Comparison of ENCODE assay signal across 18 cellular contexts in genomic region chr13:47046706-47047105, GRCh38.
"Had no signal": no experiment of that assay in that cellular context is flagged by ENCODE, and none has a peak within 500 bp of the region (broad histone marks: within the 10 kb centered on the region; RNA-seq: fewer than 3 reads in every experiment).

No MANE protein-coding gene starts in this region.

- H3K4me3 Mint-ChIP-seq: activated B cell treated with CpG ODN at 0.5 μM for 24 hours; activated CD4-positive, alpha-beta memory T cell treated with anti-CD3 and anti-CD28 coated beads for 36 hours; activated CD8-positive, alpha-beta memory T cell treated with anti-CD3 and anti-CD28 coated beads, Interleukin-2, amount 10 ng/mL, durations not matched to agents 7 days and 5 days; activated naive CD8-positive, alpha-beta T cell treated with anti-CD3 and anti-CD28 coated beads, Interleukin-2, amount 10 ng/mL, durations not matched to agents 7 days and 5 days; activated T-helper 17 cell treated with anti-CD3 and anti-CD28 coated beads, Interleukin-2, amount 50 U/mL, for 72 hours; naive thymus-derived CD4-positive, alpha-beta T cell; neural progenitor cell had no signal

- H3K4me1 ChIP-seq: prostate gland, right atrium auricular region, thyroid gland had no signal

- H3K9ac ChIP-seq: neural progenitor cell had no signal

- H3K27me3 Mint-ChIP-seq: activated CD4-positive, alpha-beta memory T cell treated with anti-CD3 and anti-CD28 coated beads for 36 hours; activated CD8-positive, alpha-beta memory T cell treated with anti-CD3 and anti-CD28 coated beads, Interleukin-2, amount 10 ng/mL, durations not matched to agents 7 days and 5 days had no signal

- H3K4me1 Mint-ChIP-seq: activated B cell treated with CpG ODN at 0.5 μM for 24 hours; activated CD8-positive, alpha-beta memory T cell treated with anti-CD3 and anti-CD28 coated beads, Interleukin-2, amount 10 ng/mL, durations not matched to agents 7 days and 5 days; activated naive CD8-positive, alpha-beta T cell treated with anti-CD3 and anti-CD28 coated beads, Interleukin-2, amount 10 ng/mL, durations not matched to agents 7 days and 5 days; activated T-helper 17 cell treated with anti-CD3 and anti-CD28 coated beads, Interleukin-2, amount 50 U/mL, for 72 hours; naive thymus-derived CD4-positive, alpha-beta T cell had no signal

- H3K27ac ChIP-seq: neural progenitor cell, prostate gland, right atrium auricular region, thyroid gland had no signal

- H3K27me3 ChIP-seq: neural progenitor cell, right atrium auricular region, thyroid gland had no signal

- H3K9me3 ChIP-seq: prostate gland, right atrium auricular region, thyroid gland had no signal

- H3K36me3 ChIP-seq: neural progenitor cell, prostate gland, right atrium auricular region, thyroid gland had no signal

- DNase-seq: activated B cell treated with CpG ODN at 0.5 μM for 24 hours; activated CD4-positive, alpha-beta memory T cell treated with anti-CD3 and anti-CD28 coated beads for 36 hours; activated CD4-positive, alpha-beta T cell treated with anti-CD3 and anti-CD28 coated beads for 4 hours; activated CD8-positive, alpha-beta memory T cell treated with anti-CD3 and anti-CD28 coated beads, Interleukin-2, amount 10 ng/mL, durations not matched to agents 7 days and 5 days; activated naive CD4-positive, alpha-beta T cell; activated naive CD8-positive, alpha-beta T cell treated with anti-CD3 and anti-CD28 coated beads, Interleukin-2, amount 10 ng/mL, durations not matched to agents 7 days and 5 days; activated T-cell treated with anti-CD3 and anti-CD28 coated beads, Interleukin-2, amount 50 U/mL, for 1 hour; amygdala; left ventricle myocardium superior; naive thymus-derived CD4-positive, alpha-beta T cell; stimulated activated CD4-positive, alpha-beta T cell treated with anti-CD3 and anti-CD28 coated beads, Interleukin-12 subunit alpha, Interleukin-12 subunit beta, amount 100 ng/mL, for 4 hours; stimulated activated CD4-positive, alpha-beta T cell treated with anti-CD3 and anti-CD28 coated beads, Interleukin-1b, Interleukin-23, amount 100 ng/mL, for 48 hours; stimulated activated naive CD4-positive, alpha-beta T cell treated with Interleukin-2 at 50 U/mL for 16 hours; thyroid gland had no signal

- H3K4me2 ChIP-seq: neural progenitor cell had no signal

- H2AFZ ChIP-seq: neural progenitor cell had no signal

- ATAC-seq: activated CD8-positive, alpha-beta memory T cell treated with anti-CD3 and anti-CD28 coated beads, Interleukin-2, amount 10 ng/mL, durations not matched to agents 7 days and 5 days; activated T-helper 17 cell treated with anti-CD3 and anti-CD28 coated beads, Interleukin-2, amount 50 U/mL, for 72 hours; left ventricle myocardium superior; naive thymus-derived CD4-positive, alpha-beta T cell had no signal

- H3K27ac Mint-ChIP-seq: activated B cell treated with CpG ODN at 0.5 μM for 24 hours; activated CD4-positive, alpha-beta memory T cell treated with anti-CD3 and anti-CD28 coated beads for 36 hours; activated CD8-positive, alpha-beta memory T cell treated with anti-CD3 and anti-CD28 coated beads, Interleukin-2, amount 10 ng/mL, durations not matched to agents 7 days and 5 days; activated naive CD8-positive, alpha-beta T cell treated with anti-CD3 and anti-CD28 coated beads, Interleukin-2, amount 10 ng/mL, durations not matched to agents 7 days and 5 days; activated T-helper 17 cell treated with anti-CD3 and anti-CD28 coated beads, Interleukin-2, amount 50 U/mL, for 72 hours; naive thymus-derived CD4-positive, alpha-beta T cell; neural progenitor cell had no signal

- H3K9me3 Mint-ChIP-seq: activated CD4-positive, alpha-beta memory T cell treated with anti-CD3 and anti-CD28 coated beads for 36 hours; activated T-helper 17 cell treated with anti-CD3 and anti-CD28 coated beads, Interleukin-2, amount 50 U/mL, for 72 hours; neural progenitor cell had no signal

- H3K36me3 Mint-ChIP-seq: activated CD4-positive, alpha-beta memory T cell treated with anti-CD3 and anti-CD28 coated beads for 36 hours; activated CD8-positive, alpha-beta memory T cell treated with anti-CD3 and anti-CD28 coated beads, Interleukin-2, amount 10 ng/mL, durations not matched to agents 7 days and 5 days; activated naive CD8-positive, alpha-beta T cell treated with anti-CD3 and anti-CD28 coated beads, Interleukin-2, amount 10 ng/mL, durations not matched to agents 7 days and 5 days; naive thymus-derived CD4-positive, alpha-beta T cell; neural progenitor cell had no signal

- H3K4me3 ChIP-seq: neural progenitor cell, prostate gland, right atrium auricular region, thyroid gland had no signal
